ENCODE assay signal across 1 cellular context in genomic region chr16:22001591-22001990, GRCh38.
TF ChIP-seq lines count a peak whose summit lies in the region.

No MANE protein-coding gene starts in this region.

TF ChIP-seq in HepG2, 621 proteins besides CTCF, POLR2A, EP300 and RAD21:
- TF ChIP-seq ZNF75D (CRISPR knock-in tag; IDR thresholded peaks at IDR 0.05; ENCODE audit: borderline replicate concordance) (no peak), ZNF512 (CRISPR knock-in tag; IDR thresholded peaks at IDR 0.05) (no peak)
